8 cellular contexts compared by ENCODE assay signal in the genomic region with DNA sequence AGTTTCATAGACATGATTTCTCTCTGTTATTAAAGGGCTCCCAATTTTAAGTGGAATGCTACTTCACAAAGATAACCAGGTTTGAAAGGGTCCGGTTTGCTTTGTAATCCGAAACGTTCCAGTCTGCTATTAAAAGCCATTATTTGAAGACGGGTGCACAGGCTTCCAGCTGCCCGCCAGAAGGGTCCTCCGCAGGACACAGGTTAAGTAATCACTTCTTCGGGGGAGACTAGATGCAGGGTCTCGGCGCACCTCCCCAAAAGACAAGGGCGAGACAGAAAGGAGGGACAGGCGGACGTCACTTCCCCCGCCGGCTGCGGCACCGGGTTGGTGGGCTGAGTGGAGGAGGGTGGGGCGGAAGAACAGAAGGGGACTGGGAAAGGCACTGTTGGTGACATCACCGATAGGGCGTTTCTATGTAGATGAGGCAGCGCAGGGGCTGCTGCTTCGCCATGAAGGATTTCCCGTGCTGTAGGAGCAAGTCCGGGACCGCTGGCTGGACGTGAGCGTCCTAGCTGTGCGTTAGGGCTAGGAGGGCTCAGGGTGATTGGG.
DNase-seq lines count a peak whose midpoint lies in the region; ATAC-seq and TF ChIP-seq lines count a peak whose summit lies in the region.

No MANE protein-coding gene starts in this region.

- peak overlapping the region; percentile 96 for H2AFZ ChIP-seq in ACC112 (ENCODE audit: low read length, unreplicated experiment)

- H3K27ac Mint-ChIP-seq in central memory CD8-positive, alpha-beta T cell (ENCODE audit: low read depth): no peak overlapping the region

- no peaks in the 10 kb centered on the region for H3K27me3 ChIP-seq in ACC112 (ENCODE audit: insufficient read depth, low read length)

- H3K36me3 ChIP-seq in ACC112 (ENCODE audit: insufficient read depth, low read length): no peaks in the 10 kb centered on the region

- H3K4me3 Mint-ChIP-seq in central memory CD8-positive, alpha-beta T cell: no peak overlapping the region

- peak; percentile 99 for DNase-seq in NCI-H2227 (lab: John Stamatoyannopoulos, UW; ENCODE audit: unreplicated experiment)
- DNase-seq in central memory CD8-positive, alpha-beta T cell (ENCODE audit: low spot score in 2 of 2): peak; percentile 97 to 100
- peak; percentile 98 for DNase-seq in islet precursor cell
- DNase-seq in stimulated activated CD4-positive, alpha-beta T cell treated with anti-CD3 and anti-CD28 coated beads, Interleukin-12 subunit alpha, Interleukin-12 subunit beta, amount 100 ng/mL, for 4 hours: peak; percentile 96

- no peaks in the 10 kb centered on the region for H3K79me2 ChIP-seq in ACC112 (ENCODE audit: control insufficient read depth, insufficient read depth, low read length, unreplicated experiment)

- H3K4me3 ChIP-seq in ACC112 (ENCODE audit: low read depth, low read length) (peak overlapping the region; percentile 79), WI38 (ENCODE audit: low read depth, low read length) (peak overlapping the region; percentile 77)

- H3K4me1 Mint-ChIP-seq in central memory CD8-positive, alpha-beta T cell: peaks cover 26% of the 10 kb centered on the region

- H3K36me3 Mint-ChIP-seq in central memory CD8-positive, alpha-beta T cell (ENCODE audit: insufficient read depth): peaks cover 5% of the 10 kb centered on the region

- no peaks in the 10 kb centered on the region for H3K27me3 Mint-ChIP-seq in central memory CD8-positive, alpha-beta T cell

- TF ChIP-seq CTCF in WI38 (IDR thresholded peaks at IDR 0.05; ENCODE audit: low read depth, low read length): no peak

- peaks cover 19% of the 10 kb centered on the region for H3K4me1 ChIP-seq in ACC112 (ENCODE audit: control insufficient read depth, insufficient read depth, low read length, unreplicated experiment)

- peak overlapping the region; percentile 92 for H3K27ac ChIP-seq in ACC112 (ENCODE audit: low read depth, low read length)

- no peaks in the 10 kb centered on the region for H3K9me3 Mint-ChIP-seq in central memory CD8-positive, alpha-beta T cell

- ATAC-seq in GM18873 (IDR thresholded peaks at IDR 0.05; ENCODE audit: low FRiP score, unreplicated experiment) (peak; percentile 81), HG03159 (IDR thresholded peaks at IDR 0.05; ENCODE audit: unreplicated experiment) (peak; percentile 87)
- ATAC-seq in central memory CD8-positive, alpha-beta T cell (replicated peaks; ENCODE audit: extremely low read depth, poor library complexity, severe bottlenecking): peak; percentile 93

Comparison
In these comparisons a context has a peak if more than half of its experiments do, and no peak if none do; other contexts are left out.
1. Peak in every context shown above with its lines: DNase-seq, ATAC-seq, H3K4me3 ChIP-seq and H3K27ac ChIP-seq.